10 cellular contexts compared by ENCODE assay signal in the genomic region with DNA sequence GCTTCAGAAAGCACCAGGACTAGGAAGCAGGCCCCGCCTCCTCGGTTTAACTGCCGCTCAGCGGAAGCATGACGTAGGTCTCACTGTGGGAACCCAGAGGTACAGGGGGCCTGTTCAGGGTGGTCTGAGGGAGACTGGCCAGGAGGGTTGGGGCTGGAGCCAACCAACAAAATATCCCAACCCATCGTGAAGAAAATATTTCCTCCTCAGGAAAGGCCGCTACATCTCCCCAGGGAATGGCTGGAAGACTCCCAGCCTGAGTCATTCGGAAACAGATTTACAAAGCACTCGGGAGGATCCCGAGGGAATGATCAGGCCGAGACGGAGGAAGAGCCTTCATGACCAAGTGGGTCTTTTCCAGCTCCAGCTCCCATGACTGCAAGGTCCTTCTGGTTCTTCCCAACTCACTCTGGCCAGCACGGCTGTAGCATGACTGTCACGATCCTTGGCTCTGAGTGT.
DNase-seq lines count a peak whose midpoint lies in the region; ATAC-seq and TF ChIP-seq lines count a peak whose summit lies in the region.
"Had no signal": no experiment of that assay in that cellular context is flagged by ENCODE, and none has a peak within 500 bp of the region (broad histone marks: within the 10 kb centered on the region; RNA-seq: fewer than 3 reads in every experiment).

No MANE protein-coding gene starts in this region.

- DNase-seq in EL (peak; percentile 91), WTC11 (ENCODE audit: low spot score) (no peak), cardiac septum (ENCODE audit: low spot score) (peak; percentile 91), gastrocnemius medialis (peak; percentile 80 to 82), NOMO-1 (lab: John Stamatoyannopoulos, UW; ENCODE audit: unreplicated experiment in 2 of 2) (no peak), HPDE6-E6E7 (ENCODE audit: extremely low spot score) (no peak)
- DNase-seq in T-helper 2 cell treated with Interferon-gamma antibody and Interleukin-4, amounts not matched to agents 5 μg/mL and 100 μg/mL, for 36 hours (ENCODE audit: low spot score), result no peak
- DNase-seq: hippocampal formation; stimulated activated CD4-positive, alpha-beta T cell treated with anti-CD3 and anti-CD28 coated beads, Interleukin-15, amount 100 ng/mL, for 24 hours had no signal

- no peaks in the 10 kb centered on the region for H3K9me3 ChIP-seq in gastrocnemius medialis

- CTCF ChIA-PET in WTC11 (lab: Charles Lee), result no interaction called here

- H3K4me3 ChIP-seq in gastrocnemius medialis, result no peak overlapping the region

- ATAC-seq in WTC11, result peak; percentile 41
- ATAC-seq in gastrocnemius medialis, result peak; percentile 84 to 87
- no peak for ATAC-seq in GM19328 (IDR thresholded peaks at IDR 0.05; ENCODE audit: unreplicated experiment)

- H3K36me3 Mint-ChIP-seq in WTC11, result peaks cover 33% of the 10 kb centered on the region
- no peaks in the 10 kb centered on the region for H3K36me3 Mint-ChIP-seq in T-helper 2 cell treated with Interferon-gamma antibody and Interleukin-4, amounts not matched to agents 5 μg/mL and 100 μg/mL, for 36 hours (ENCODE audit: low read depth)

- peak overlapping the region; percentile 75 to 80 (median 77) for H3K27ac ChIP-seq in gastrocnemius medialis

- H3K4me1 Mint-ChIP-seq in WTC11, result peaks cover 42% of the 10 kb centered on the region
- no peaks in the 10 kb centered on the region for H3K4me1 Mint-ChIP-seq in T-helper 2 cell treated with Interferon-gamma antibody and Interleukin-4, amounts not matched to agents 5 μg/mL and 100 μg/mL, for 36 hours (ENCODE audit: low read depth)

- peaks cover 20 to 25% of the 10 kb centered on the region in 2 donors for H3K4me1 ChIP-seq in gastrocnemius medialis

- TF ChIP-seq CTCF in WTC11 (IDR thresholded peaks at IDR 0.05) (no peak), gastrocnemius medialis (IDR thresholded peaks at IDR 0.05 in 4 of 5, conservative IDR thresholded peaks at IDR 0.05 in 1 of 5) (no peak)

- H3K4me3 Mint-ChIP-seq in WTC11, result no peak overlapping the region
- H3K4me3 Mint-ChIP-seq in T-helper 2 cell treated with Interferon-gamma antibody and Interleukin-4, amounts not matched to agents 5 μg/mL and 100 μg/mL, for 36 hours, result no peak overlapping the region

- H3K27me3 Mint-ChIP-seq in WTC11 (ENCODE audit: low read depth), result no peaks in the 10 kb centered on the region
- H3K27me3 Mint-ChIP-seq in T-helper 2 cell treated with Interferon-gamma antibody and Interleukin-4, amounts not matched to agents 5 μg/mL and 100 μg/mL, for 36 hours (ENCODE audit: low read depth), result peaks cover 2% of the 10 kb centered on the region

- no peaks in the 10 kb centered on the region for H3K27me3 ChIP-seq in gastrocnemius medialis

- no peak overlapping the region; the same call in 1 of the 2 replicates for H3K27ac Mint-ChIP-seq in WTC11
- H3K27ac Mint-ChIP-seq in T-helper 2 cell treated with Interferon-gamma antibody and Interleukin-4, amounts not matched to agents 5 μg/mL and 100 μg/mL, for 36 hours, result no peak overlapping the region

- intact Hi-C loops in cardiac septum (cut with DNase I), result loop anchor here (5.0 kb wide), 2 partner anchors 50 to 360 kb away; no protein-coding TSS in a partner anchor
- intact Hi-C loops in gastrocnemius medialis (cut with DNase I; ENCODE audit: low total_unique reads), result loop anchor here (10.0 kb wide), 1 partner anchor 97 kb away; a partner anchor contains a TSS

- peaks cover 24% of the 10 kb centered on the region for H3K9me3 Mint-ChIP-seq in WTC11
- H3K9me3 Mint-ChIP-seq in T-helper 2 cell treated with Interferon-gamma antibody and Interleukin-4, amounts not matched to agents 5 μg/mL and 100 μg/mL, for 36 hours, result no peaks in the 10 kb centered on the region

- in situ Hi-C loops in gastrocnemius medialis (cut with MboI; ENCODE audit: low sequenced_read_pairs in 4 of 4), result loop anchor here in 2 of 4 donors (25.0 kb wide), 2 partner anchors 90 to 415 kb away; a partner anchor contains a TSS

- POLR2A ChIA-PET in WTC11 (lab: Charles Lee), result interaction anchor here (0.5 to 1.0 kb wide), 2 partner anchors 20 to 144 kb away, joined by 4 read pairs; no protein-coding TSS in a partner anchor

- no peaks in the 10 kb centered on the region for H3K36me3 ChIP-seq in gastrocnemius medialis

- TF ChIP-seq POLR2A in gastrocnemius medialis (IDR thresholded peaks at IDR 0.05), result no peak

TF ChIP-seq in WTC11, 78 proteins besides CTCF, POLR2A, EP300 and RAD21 (continues in another document):
- TF ChIP-seq, protein P1, sequence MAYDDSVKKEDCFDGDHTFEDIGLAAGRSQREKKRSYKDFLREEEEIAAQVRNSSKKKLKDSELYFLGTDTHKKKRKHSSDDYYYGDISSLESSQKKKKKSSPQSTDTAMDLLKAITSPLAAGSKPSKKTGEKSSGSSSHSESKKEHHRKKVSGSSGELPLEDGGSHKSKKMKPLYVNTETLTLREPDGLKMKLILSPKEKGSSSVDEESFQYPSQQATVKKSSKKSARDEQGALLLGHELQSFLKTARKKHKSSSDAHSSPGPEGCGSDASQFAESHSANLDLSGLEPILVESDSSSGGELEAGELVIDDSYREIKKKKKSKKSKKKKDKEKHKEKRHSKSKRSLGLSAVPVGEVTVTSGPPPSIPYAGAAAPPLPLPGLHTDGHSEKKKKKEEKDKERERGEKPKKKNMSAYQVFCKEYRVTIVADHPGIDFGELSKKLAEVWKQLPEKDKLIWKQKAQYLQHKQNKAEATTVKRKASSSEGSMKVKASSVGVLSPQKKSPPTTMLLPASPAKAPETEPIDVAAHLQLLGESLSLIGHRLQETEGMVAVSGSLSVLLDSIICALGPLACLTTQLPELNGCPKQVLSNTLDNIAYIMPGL (CRISPR knock-in tag; IDR thresholded peaks at IDR 0.05), result no peak
- TF ChIP-seq, protein P2, sequence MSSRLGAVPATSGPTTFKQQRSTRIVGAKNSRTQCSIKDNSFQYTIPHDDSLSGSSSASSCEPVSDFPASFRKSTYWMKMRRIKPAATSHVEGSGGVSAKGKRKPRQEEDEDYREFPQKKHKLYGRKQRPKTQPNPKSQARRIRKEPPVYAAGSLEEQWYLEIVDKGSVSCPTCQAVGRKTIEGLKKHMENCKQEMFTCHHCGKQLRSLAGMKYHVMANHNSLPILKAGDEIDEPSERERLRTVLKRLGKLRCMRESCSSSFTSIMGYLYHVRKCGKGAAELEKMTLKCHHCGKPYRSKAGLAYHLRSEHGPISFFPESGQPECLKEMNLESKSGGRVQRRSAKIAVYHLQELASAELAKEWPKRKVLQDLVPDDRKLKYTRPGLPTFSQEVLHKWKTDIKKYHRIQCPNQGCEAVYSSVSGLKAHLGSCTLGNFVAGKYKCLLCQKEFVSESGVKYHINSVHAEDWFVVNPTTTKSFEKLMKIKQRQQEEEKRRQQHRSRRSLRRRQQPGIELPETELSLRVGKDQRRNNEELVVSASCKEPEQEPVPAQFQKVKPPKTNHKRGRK (CRISPR knock-in tag; IDR thresholded peaks at IDR 0.05; ENCODE audit: borderline replicate concordance), result no peak
- TF ChIP-seq ZNF317 (CRISPR knock-in tag; IDR thresholded peaks at IDR 0.05; ENCODE audit: borderline replicate concordance, low read depth) (no peak), HMGA2 (CRISPR knock-in tag; IDR thresholded peaks at IDR 0.05) (no peak), ZNF416 (CRISPR knock-in tag; IDR thresholded peaks at IDR 0.05) (no peak), NFATC4 (CRISPR knock-in tag; IDR thresholded peaks at IDR 0.05) (no peak), SOX15 (CRISPR knock-in tag; IDR thresholded peaks at IDR 0.05) (no peak)
- TF ChIP-seq, protein P3, sequence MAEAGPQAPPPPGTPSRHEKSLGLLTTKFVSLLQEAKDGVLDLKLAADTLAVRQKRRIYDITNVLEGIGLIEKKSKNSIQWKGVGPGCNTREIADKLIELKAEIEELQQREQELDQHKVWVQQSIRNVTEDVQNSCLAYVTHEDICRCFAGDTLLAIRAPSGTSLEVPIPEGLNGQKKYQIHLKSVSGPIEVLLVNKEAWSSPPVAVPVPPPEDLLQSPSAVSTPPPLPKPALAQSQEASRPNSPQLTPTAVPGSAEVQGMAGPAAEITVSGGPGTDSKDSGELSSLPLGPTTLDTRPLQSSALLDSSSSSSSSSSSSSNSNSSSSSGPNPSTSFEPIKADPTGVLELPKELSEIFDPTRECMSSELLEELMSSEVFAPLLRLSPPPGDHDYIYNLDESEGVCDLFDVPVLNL (CRISPR knock-in tag; IDR thresholded peaks at IDR 0.05; ENCODE audit: borderline replicate concordance, low read depth), result no peak
- TF ChIP-seq, protein P4, sequence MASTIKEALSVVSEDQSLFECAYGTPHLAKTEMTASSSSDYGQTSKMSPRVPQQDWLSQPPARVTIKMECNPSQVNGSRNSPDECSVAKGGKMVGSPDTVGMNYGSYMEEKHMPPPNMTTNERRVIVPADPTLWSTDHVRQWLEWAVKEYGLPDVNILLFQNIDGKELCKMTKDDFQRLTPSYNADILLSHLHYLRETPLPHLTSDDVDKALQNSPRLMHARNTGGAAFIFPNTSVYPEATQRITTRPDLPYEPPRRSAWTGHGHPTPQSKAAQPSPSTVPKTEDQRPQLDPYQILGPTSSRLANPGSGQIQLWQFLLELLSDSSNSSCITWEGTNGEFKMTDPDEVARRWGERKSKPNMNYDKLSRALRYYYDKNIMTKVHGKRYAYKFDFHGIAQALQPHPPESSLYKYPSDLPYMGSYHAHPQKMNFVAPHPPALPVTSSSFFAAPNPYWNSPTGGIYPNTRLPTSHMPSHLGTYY (CRISPR knock-in tag; IDR thresholded peaks at IDR 0.05), result no peak
- TF ChIP-seq, protein P5, sequence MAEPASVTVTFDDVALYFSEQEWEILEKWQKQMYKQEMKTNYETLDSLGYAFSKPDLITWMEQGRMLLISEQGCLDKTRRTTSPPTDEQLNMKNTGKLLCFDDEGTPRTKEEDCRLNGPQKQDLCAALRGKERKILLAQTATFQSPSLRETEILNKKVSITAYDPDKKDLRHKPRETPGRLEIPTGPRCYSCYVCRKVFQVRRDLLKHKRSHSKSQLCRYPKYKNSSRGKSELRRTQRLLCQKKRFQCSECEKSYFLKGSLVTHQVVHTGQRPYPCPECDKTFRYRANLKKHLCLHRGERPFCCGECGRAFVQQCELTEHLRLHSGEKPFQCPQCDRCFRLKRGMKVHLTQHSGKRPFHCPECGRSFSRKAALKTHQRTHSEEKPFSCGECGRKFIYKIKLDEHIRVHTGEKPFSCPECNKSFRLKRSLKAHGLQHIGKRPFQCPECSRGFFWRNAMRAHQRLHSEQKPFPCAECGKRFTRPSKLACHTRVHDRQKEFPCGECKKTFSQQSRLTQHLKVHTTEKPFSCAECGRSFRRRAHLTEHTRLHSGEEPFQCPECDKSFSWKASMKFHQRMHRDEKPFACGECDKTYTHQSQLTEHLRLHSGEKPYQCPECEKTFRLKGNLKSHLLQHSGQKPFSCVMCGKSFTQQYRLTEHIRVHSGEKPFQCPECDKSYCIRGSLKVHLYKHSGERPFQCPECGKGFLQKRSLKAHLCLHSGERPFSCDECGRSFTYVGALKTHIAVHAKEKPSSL (CRISPR knock-in tag; conservative IDR thresholded peaks at IDR 0.05), result no peak

Comparison
In these comparisons a context has a peak if more than half of its experiments do, and no peak if none do; other contexts are left out.
1. DNase-seq: peak in EL (single experiment), cardiac septum (single experiment) and gastrocnemius medialis (2 of 2); none in WTC11 (single experiment), NOMO-1 (0 of 2), HPDE6-E6E7 (single experiment) and T-helper 2 cell treated with Interferon-gamma antibody and Interleukin-4, amounts not matched to agents 5 μg/mL and 100 μg/mL, for 36 hours (single experiment).